Comparison of ENCODE assay signal across 9 cellular contexts in the genomic region with DNA sequence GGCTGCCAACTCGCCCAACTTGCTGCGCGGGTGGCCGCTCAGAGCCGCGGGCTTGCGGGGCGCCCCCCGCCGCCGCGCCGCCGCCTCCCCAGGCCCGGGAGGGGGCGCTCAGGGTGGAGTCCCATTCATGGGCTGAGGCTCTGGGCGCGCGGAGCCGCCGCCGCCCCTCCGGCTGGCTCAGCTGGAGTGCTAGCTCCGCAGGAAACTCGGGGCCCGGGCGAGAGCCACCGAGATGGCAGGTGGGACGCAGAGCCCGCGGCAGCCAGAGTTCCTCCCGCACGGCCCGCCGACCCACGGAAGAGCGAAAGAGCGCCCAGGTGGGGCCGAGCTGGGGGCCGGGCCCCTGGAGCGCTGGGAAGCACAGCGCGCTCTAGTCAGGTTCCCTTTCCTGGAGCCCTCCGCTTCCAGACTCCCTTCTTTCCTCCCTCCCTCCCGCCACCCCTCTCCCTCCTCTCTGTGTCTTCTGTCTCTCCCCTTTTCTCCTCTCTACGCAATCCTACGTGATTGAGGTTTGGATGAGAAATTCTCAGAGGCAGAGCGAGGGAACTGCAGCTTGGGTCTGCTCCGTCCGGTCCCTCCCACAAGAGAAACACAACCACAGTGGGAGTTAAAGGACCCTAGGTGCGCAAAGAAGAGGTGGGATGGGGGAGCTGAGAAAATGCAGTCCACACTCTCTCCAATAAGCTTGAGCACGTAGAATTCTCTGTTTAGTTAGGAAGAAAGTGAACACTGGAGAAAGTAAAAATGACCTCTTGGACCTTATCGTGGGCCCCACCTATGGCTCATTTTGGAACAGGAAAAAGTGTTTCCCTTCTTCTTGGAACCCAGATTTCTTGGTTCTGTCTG.
DNase-seq lines count a peak whose midpoint lies in the region; ATAC-seq, FAIRE-seq and TF ChIP-seq lines count a peak whose summit lies in the region.
"Had no signal": no experiment of that assay in that cellular context is flagged by ENCODE, and none has a peak within 500 bp of the region (broad histone marks: within the 10 kb centered on the region; RNA-seq: fewer than 3 reads in every experiment).

No MANE protein-coding gene starts in this region.

- no peaks in the 10 kb centered on the region for H3K9me3 ChIP-seq in pancreas

- H3K27me3 ChIP-seq in pancreas: no peaks in the 10 kb centered on the region

- no peaks in the 10 kb centered on the region for H3K4me1 ChIP-seq in pancreas

- H3K9me3 Mint-ChIP-seq in activated CD8-positive, alpha-beta T cell treated with anti-CD3 and anti-CD28 coated beads for 36 hours: no peaks in the 10 kb centered on the region

- intact Hi-C loops in pancreas (cut with DNase I): no loop called here
- intact Hi-C loops in activated CD8-positive, alpha-beta T cell treated with anti-CD3 and anti-CD28 coated beads for 36 hours (cut with micrococcal nuclease): no loop called here

- no peak overlapping the region for H3K4me3 Mint-ChIP-seq in activated CD8-positive, alpha-beta T cell treated with anti-CD3 and anti-CD28 coated beads for 36 hours

- 5 to 6% methylated on average over 37 to 53 of the region's 53 CpGs for WGBS in pancreas, 2 donors

- DNase-seq in DMS53 (lab: John Stamatoyannopoulos, UW): peak; percentile 55
- DNase-seq in DMS53 treated with DMSO at 0.1 percent for 48 hours (lab: John Stamatoyannopoulos, UW; ENCODE audit: unreplicated experiment): no peak
- peak; percentile 49 for DNase-seq in NCI-H2227 (lab: John Stamatoyannopoulos, UW; ENCODE audit: unreplicated experiment)
- peak; percentile 39 to 42 for DNase-seq in frontal cortex (ENCODE audit: low spot score in 2 of 2)
- peak in 3 of 6 donors; percentile 22 to 63 (median 63) for DNase-seq in pancreas
- no peak for DNase-seq in activated CD8-positive, alpha-beta T cell treated with anti-CD3 and anti-CD28 coated beads for 36 hours
- DNase-seq in GM19240 (ENCODE audit: insufficient read length, low spot score): no peak

- H3K36me3 ChIP-seq in pancreas: no peaks in the 10 kb centered on the region

- peaks cover 46% of the 10 kb centered on the region for H3K27me3 Mint-ChIP-seq in activated CD8-positive, alpha-beta T cell treated with anti-CD3 and anti-CD28 coated beads for 36 hours

- H3K4me1 Mint-ChIP-seq in activated CD8-positive, alpha-beta T cell treated with anti-CD3 and anti-CD28 coated beads for 36 hours (ENCODE audit: low read depth): peaks cover 3% of the 10 kb centered on the region

- POLR2A ChIA-PET in activated CD8-positive, alpha-beta T cell treated with anti-CD3 and anti-CD28 coated beads for 36 hours (lab: Charles Lee): no interaction called here

- no peak overlapping the region for H3K27ac ChIP-seq in pancreas

- CTCF ChIA-PET in activated CD8-positive, alpha-beta T cell treated with anti-CD3 and anti-CD28 coated beads for 36 hours (lab: Charles Lee): no interaction called here

- FAIRE-seq in frontal cortex (lab: Jason Lieb, UNC) (no peak), pancreas (lab: Jason Lieb, UNC) (no peak)
- FAIRE-seq: A204.1 had no signal

- peak; percentile 43 to 60 (median 52) for ATAC-seq in pancreas
- no peak for ATAC-seq in activated CD4-positive, CD25-positive, alpha-beta regulatory T cell treated with anti-CD3 and anti-CD28 coated beads, Interleukin-2, amount 50 U/mL, for 24 hours
- no peak for ATAC-seq in activated CD8-positive, alpha-beta T cell treated with anti-CD3 and anti-CD28 coated beads for 36 hours

- no peaks in the 10 kb centered on the region for H3K36me3 Mint-ChIP-seq in activated CD8-positive, alpha-beta T cell treated with anti-CD3 and anti-CD28 coated beads for 36 hours (ENCODE audit: low read depth)

- TF ChIP-seq CTCF in pancreas (IDR thresholded peaks at IDR 0.05): no peak
- no peak for TF ChIP-seq CTCF in activated CD8-positive, alpha-beta T cell treated with anti-CD3 and anti-CD28 coated beads for 36 hours (IDR thresholded peaks at IDR 0.05)

- peak overlapping the region; percentile 22 to 67 (median 52) for H3K4me3 ChIP-seq in pancreas

- no peak overlapping the region for H3K27ac Mint-ChIP-seq in activated CD8-positive, alpha-beta T cell treated with anti-CD3 and anti-CD28 coated beads for 36 hours

Comparison
In these comparisons a context has a peak if more than half of its experiments do, and no peak if none do; other contexts are left out.
1. DNase-seq: peak in DMS53 (single experiment), NCI-H2227 (single experiment) and frontal cortex (2 of 2); none in DMS53 treated with DMSO at 0.1 percent for 48 hours (single experiment), activated CD8-positive, alpha-beta T cell treated with anti-CD3 and anti-CD28 coated beads for 36 hours (single experiment) and GM19240 (single experiment).
2. ATAC-seq: peak in pancreas (4 of 4); none in activated CD4-positive, CD25-positive, alpha-beta regulatory T cell treated with anti-CD3 and anti-CD28 coated beads, Interleukin-2, amount 50 U/mL, for 24 hours (0 of 2) and activated CD8-positive, alpha-beta T cell treated with anti-CD3 and anti-CD28 coated beads for 36 hours (single experiment).